30 cellular contexts compared by ENCODE assay signal in genomic region chr14:32256606-32257005, GRCh38. TPM values are rescaled to one million over a fixed set of nuclear protein-coding genes. Genes with fewer than 3 reads are reported as not detected.
DNase-seq lines count a peak whose midpoint lies in the region; ATAC-seq and TF ChIP-seq lines count a peak whose summit lies in the region.
"Had no signal": no experiment of that assay in that cellular context is flagged by ENCODE, and none has a peak within 500 bp of the region (broad histone marks: within the 10 kb centered on the region; RNA-seq: fewer than 3 reads in every experiment).

No MANE protein-coding gene starts in this region.

- ATAC-seq in upper lobe of left lung (ENCODE audit: low FRiP score in 2 of 2) = no peak
- ATAC-seq: activated CD8-positive, alpha-beta memory T cell treated with anti-CD3 and anti-CD28 coated beads, Interleukin-2, amount 10 ng/mL, durations not matched to agents 7 days and 5 days; activated T-cell treated with anti-CD3 and anti-CD28 coated beads, Interleukin-2, amount 50 U/mL, for 72 hours; left lung had no signal

- intact Hi-C loops in posterior vena cava (cut with DNase I) = loop anchor here (10.0 kb wide), 3 partner anchors 322 to 862 kb away; no protein-coding TSS in a partner anchor

- WGBS in upper lobe of left lung, 2 donors = 60 to 89% methylated on average over 1 of the region's 1 CpG

- H3K4me1 ChIP-seq in ACC112 (ENCODE audit: control insufficient read depth, insufficient read depth, low read length, unreplicated experiment) (peaks cover 9% of the 10 kb centered on the region), upper lobe of left lung (peaks cover 0 to 4% (median 0%) of the 10 kb centered on the region in 4 donors)

- DNase-seq in GM04504 (ENCODE audit: low read depth) (peak; percentile 62), choroid plexus epithelial cell (ENCODE audit: low read depth) (peak; percentile 40), iris pigment epithelial cell (ENCODE audit: low read depth) (peak; percentile 67), DMS 273 treated with DMSO at 0.1 percent for 48 hours (lab: John Stamatoyannopoulos, UW) (no peak), posterior vena cava (ENCODE audit: low spot score) (no peak), upper lobe of left lung (no peak)
- no peak for DNase-seq in activated CD4-positive, alpha-beta T cell treated with anti-CD3 and anti-CD28 coated beads for 48 hours
- DNase-seq: activated CD4-positive, alpha-beta T cell treated with anti-CD3 and anti-CD28 coated beads, Interleukin-2, amount 10 ng/mL, durations not matched to agents 24 days and 14 days; activated CD8-positive, alpha-beta memory T cell treated with anti-CD3 and anti-CD28 coated beads, Interleukin-2, amount 10 ng/mL, durations not matched to agents 7 days and 5 days; activated naive CD4-positive, alpha-beta T cell; activated T-cell treated with anti-CD3 and anti-CD28 coated beads, Interleukin-2, amount 50 U/mL, for 72 hours; adrenal gland; Calu3; effector memory CD4-positive, alpha-beta T cell; GOT3; Karpas-422; left lung; naive B cell; NCI-H510A treated with DMSO at 0.1 percent for 48 hours; PC-9 had no signal

- no peaks in the 10 kb centered on the region for H3K9me3 ChIP-seq in upper lobe of left lung
- H3K9me3 ChIP-seq: adrenal gland, left lung, thoracic aorta had no signal

- H3K36me3 ChIP-seq in ACC112 (ENCODE audit: insufficient read depth, low read length) (no peaks in the 10 kb centered on the region), upper lobe of left lung (no peaks in the 10 kb centered on the region)
- H3K36me3 ChIP-seq: adrenal gland, left lung, thoracic aorta had no signal

- H3K4me3 ChIP-seq in ACC112 (ENCODE audit: low read depth, low read length) = no peak overlapping the region
- H3K4me3 ChIP-seq in choroid plexus epithelial cell (ENCODE audit: low read depth, low read length) = no peak overlapping the region
- H3K4me3 ChIP-seq in upper lobe of left lung = no peak overlapping the region
- H3K4me3 ChIP-seq: adrenal gland, left lung, PC-9, skin epidermis, thoracic aorta had no signal

- no peaks in the 10 kb centered on the region for H3K79me2 ChIP-seq in ACC112 (ENCODE audit: control insufficient read depth, insufficient read depth, low read length, unreplicated experiment)

- H3K27me3 ChIP-seq in ACC112 (ENCODE audit: insufficient read depth, low read length) = no peaks in the 10 kb centered on the region
- H3K27me3 ChIP-seq in upper lobe of left lung = no peaks in the 10 kb centered on the region
- H3K27me3 ChIP-seq: adrenal gland, left lung had no signal

- peak overlapping the region; percentile 46 for H2AFZ ChIP-seq in ACC112 (ENCODE audit: low read length, unreplicated experiment)
- H2AFZ ChIP-seq: PC-9 had no signal

- TF ChIP-seq CTCF in choroid plexus epithelial cell (conservative IDR thresholded peaks at IDR 0.05; ENCODE audit: low read depth, low read length) (no peak), upper lobe of left lung (IDR thresholded peaks at IDR 0.05) (no peak)

- TF ChIP-seq EP300 in upper lobe of left lung (IDR thresholded peaks at IDR 0.05) = no peak

- no peak for TF ChIP-seq POLR2A in upper lobe of left lung (IDR thresholded peaks at IDR 0.05)

- no peak overlapping the region for H3K27ac ChIP-seq in ACC112 (ENCODE audit: low read depth, low read length)
- H3K27ac ChIP-seq in upper lobe of left lung = no peak overlapping the region
- H3K27ac ChIP-seq: HL-60, left lung, skin epidermis, VCaP had no signal

RNA-seq across cellular contexts. Expression of gene RNU6-8, which starts 53.5 kb away (rescaled TPM):
- total RNA-seq in posterior vena cava (not detected), upper lobe of left lung (not detected)
- total RNA-seq: A673; activated CD4-positive, alpha-beta T cell treated with anti-CD3 and anti-CD28 coated beads, Interleukin-2, amount 10 ng/mL, durations not matched to agents 24 days and 14 days; activated CD8-positive, alpha-beta memory T cell treated with anti-CD3 and anti-CD28 coated beads, Interleukin-2, amount 10 ng/mL, durations not matched to agents 7 days and 5 days; activated T-cell treated with anti-CD3 and anti-CD28 coated beads, Interleukin-2, amount 50 U/mL, for 72 hours; adrenal gland; Calu3; glomerular endothelial cell; left lung; mesenteric fat pad; PC-9; pulmonary artery endothelial cell; Right ventricle myocardium inferior; thoracic aorta had no signal

RNA-seq across cellular contexts. Expression of gene RNU6-7, which starts 54.8 kb away (rescaled TPM):
- total RNA-seq in posterior vena cava (not detected), upper lobe of left lung (not detected)
- total RNA-seq: A673; activated CD4-positive, alpha-beta T cell treated with anti-CD3 and anti-CD28 coated beads, Interleukin-2, amount 10 ng/mL, durations not matched to agents 24 days and 14 days; activated CD8-positive, alpha-beta memory T cell treated with anti-CD3 and anti-CD28 coated beads, Interleukin-2, amount 10 ng/mL, durations not matched to agents 7 days and 5 days; activated T-cell treated with anti-CD3 and anti-CD28 coated beads, Interleukin-2, amount 50 U/mL, for 72 hours; adrenal gland; Calu3; glomerular endothelial cell; left lung; mesenteric fat pad; PC-9; pulmonary artery endothelial cell; Right ventricle myocardium inferior; thoracic aorta had no signal

Comparison
In these comparisons a context has a peak if more than half of its experiments do, and no peak if none do; other contexts are left out.
1. DNase-seq: peak in GM04504 (single experiment), choroid plexus epithelial cell (single experiment) and iris pigment epithelial cell (single experiment); none in DMS 273 treated with DMSO at 0.1 percent for 48 hours (single experiment), activated CD4-positive, alpha-beta T cell treated with anti-CD3 and anti-CD28 coated beads for 48 hours (single experiment), posterior vena cava (single experiment) and upper lobe of left lung (0 of 2).